ENCODE assay signal across 23 cellular contexts in genomic region chrX:152844256-152844655, GRCh38. TPM values are rescaled to one million over a fixed set of nuclear protein-coding genes. Genes with fewer than 3 reads are reported as not detected.
DNase-seq lines count a peak whose midpoint lies in the region; ATAC-seq, FAIRE-seq and TF ChIP-seq lines count a peak whose summit lies in the region.
"Had no signal": no experiment of that assay in that cellular context is flagged by ENCODE, and none has a peak within 500 bp of the region (broad histone marks: within the 10 kb centered on the region; RNA-seq: fewer than 3 reads in every experiment).

No MANE protein-coding gene starts in this region.

- H2AFZ ChIP-seq in K562 (ENCODE audit: low read depth, low read length) = no peak overlapping the region

- no TSS peak for BruUV-seq in K562 (replicated peaks; lab: Mats Ljungman, UMichigan)

- H3K4me1 ChIP-seq in right atrium auricular region (no peaks in the 10 kb centered on the region), K562 (replicated peaks in 1 of 2; ENCODE audit: control insufficient read depth in 2 of 2, insufficient read depth in 2 of 2, low read length in 2 of 2) (peaks cover 12 to 41% of the 10 kb centered on the region in 2 experiments), ascending aorta (no peaks in the 10 kb centered on the region)
- H3K4me1 ChIP-seq: A549 had no signal

- no peak overlapping the region for H3K4me3 ChIP-seq in right atrium auricular region
- no peak overlapping the region for H3K4me3 ChIP-seq in K562
- H3K4me3 ChIP-seq in ascending aorta = no peak overlapping the region
- H3K4me3 ChIP-seq: A549, BLaER1, GM12878 had no signal

- intact Hi-C loops in Right ventricle myocardium inferior (cut with DNase I) (no loop called here), K562 (cut with micrococcal nuclease) (no loop called here), left cardiac atrium (cut with DNase I) (no loop called here), ascending aorta (cut with DNase I) (no loop called here)

- POLR2A ChIA-PET in K562 (lab: Yijun Ruan, JAX) = no interaction called here
- POLR2A ChIA-PET in WTC11 (lab: Charles Lee) = no interaction called here

- DNase-seq in Right ventricle myocardium inferior (ENCODE audit: missing footprints) (no peak), right atrium auricular region (ENCODE audit: low spot score) (no peak), K562 (ENCODE audit: extremely low read depth in 1 of 4, low spot score in 3 of 4) (peak in 3 of 4 experiments; percentile 14 to 25 (median 14)), left cardiac atrium (no peak), left lobe of liver (ENCODE audit: low spot score) (no peak), ascending aorta (ENCODE audit: low spot score in 2 of 2) (no peak), WTC11 (ENCODE audit: low spot score) (no peak), NCI-H1436 treated with DMSO at 0.1 percent for 48 hours (lab: John Stamatoyannopoulos, UW) (no peak)
- DNase-seq: AML-193; Calu3; CD4-positive, alpha-beta memory T cell; DMS79 treated with DMSO at 0.1 percent for 48 hours; GOT3; H7; HFFc6 had no signal

- no peak overlapping the region for H3K27ac Mint-ChIP-seq in WTC11
- H3K27ac Mint-ChIP-seq: CD14-positive monocyte; CD4-positive, alpha-beta memory T cell; HFFc6 had no signal

- in situ Hi-C loops in K562 (cut with MboI) = no loop called here

- no peaks in the 10 kb centered on the region for H3K9me3 ChIP-seq in right atrium auricular region
- no peaks in the 10 kb centered on the region for H3K9me3 ChIP-seq in K562 (replicated peaks; ENCODE audit: control insufficient read depth, insufficient read depth, low read depth, low read length)
- no peaks in the 10 kb centered on the region for H3K9me3 ChIP-seq in ascending aorta
- H3K9me3 ChIP-seq: A549 had no signal

- no peaks in the 10 kb centered on the region for H3K9me3 Mint-ChIP-seq in WTC11
- H3K9me3 Mint-ChIP-seq: HFFc6 had no signal

- no peaks in the 10 kb centered on the region for H3K27me3 ChIP-seq in right atrium auricular region
- H3K27me3 ChIP-seq in K562 (ENCODE audit: control insufficient read depth in 2 of 2, insufficient read depth in 2 of 2, low read length in 2 of 2) = no peaks in the 10 kb centered on the region
- H3K27me3 ChIP-seq in ascending aorta = no peaks in the 10 kb centered on the region

- TF ChIP-seq RAD21 in K562 (CRISPR knock-in tag; conservative IDR thresholded peaks at IDR 0.05 in 1 of 2, IDR thresholded peaks at IDR 0.05 in 1 of 2) = no peak

- peak overlapping the region; percentile 60 for H3K4me2 ChIP-seq in K562 (ENCODE audit: insufficient read depth, low read length)
- H3K4me2 ChIP-seq: A549, BLaER1 had no signal

- no peak overlapping the region for H3K27ac ChIP-seq in right atrium auricular region
- peak overlapping the region; percentile 68; the same call in 1 of the 3 replicates for H3K27ac ChIP-seq in K562 (ENCODE audit: extremely low read depth, low read depth, low read length)
- H3K27ac ChIP-seq in ascending aorta = no peak overlapping the region
- H3K27ac ChIP-seq: 22Rv1, A549, BLaER1 had no signal

- H3K9me1 ChIP-seq in K562 (ENCODE audit: control insufficient read depth, insufficient read depth, low read length) = peaks cover 6% of the 10 kb centered on the region

- H3K79me2 ChIP-seq in K562 (ENCODE audit: control insufficient read depth, insufficient read depth, low read length) = peaks cover 57% of the 10 kb centered on the region

- H3K27me3 Mint-ChIP-seq in WTC11 (ENCODE audit: low read depth) = no peaks in the 10 kb centered on the region
- H3K27me3 Mint-ChIP-seq: CD4-positive, alpha-beta memory T cell had no signal

- no peak for TF ChIP-seq EP300 in K562 (IDR thresholded peaks at IDR 0.05; ENCODE audit: low read length)

- FAIRE-seq in K562 (lab: Jason Lieb, UNC) = no peak
- FAIRE-seq: GM12878, HTR-8/SVneo had no signal

- peaks cover 17% of the 10 kb centered on the region for H3K4me1 Mint-ChIP-seq in WTC11
- H3K4me1 Mint-ChIP-seq: CD14-positive monocyte had no signal

- peaks cover 3% of the 10 kb centered on the region; the same call in 1 of the 2 replicates for H3K36me3 Mint-ChIP-seq in WTC11

- H3K4me3 Mint-ChIP-seq in WTC11 = no peak overlapping the region
- H3K4me3 Mint-ChIP-seq: CD14-positive monocyte; CD4-positive, alpha-beta memory T cell; HFFc6 had no signal

- WGBS in K562 (ENCODE audit: insufficient coverage, low coverage, missing lambda C conversion rate) = 30% methylated on average over 2 of the region's 6 CpGs

- H3K36me3 ChIP-seq in right atrium auricular region = peaks cover 6% of the 10 kb centered on the region
- peaks cover 70% of the 10 kb centered on the region; the same call in 2 of the 3 replicates for H3K36me3 ChIP-seq in K562 (ENCODE audit: control insufficient read depth, insufficient read depth, low read length)
- peaks cover 0 to 12% of the 10 kb centered on the region in 2 donors for H3K36me3 ChIP-seq in ascending aorta

- TF ChIP-seq CTCF in right atrium auricular region (IDR thresholded peaks at IDR 0.05) = no peak
- no peak for TF ChIP-seq CTCF in K562 (IDR thresholded peaks at IDR 0.05 in 2 of 3, conservative IDR thresholded peaks at IDR 0.05 in 1 of 3; ENCODE audit: insufficient read depth in 2 of 3, low read depth in 1 of 3, low read length in 3 of 3)
- TF ChIP-seq CTCF in ascending aorta (IDR thresholded peaks at IDR 0.05) = no peak
- no peak for TF ChIP-seq CTCF in WTC11 (IDR thresholded peaks at IDR 0.05)

- TF ChIP-seq POLR2A in K562 (conservative IDR thresholded peaks at IDR 0.05) = no peak

- CTCF ChIA-PET in K562 (lab: Yijun Ruan, JAX; ENCODE audit: low intra/inter-chr PET ratio) (no interaction called here), WTC11 (lab: Charles Lee) (no interaction called here)

- ATAC-seq in Right ventricle myocardium inferior = peak; percentile 45
- ATAC-seq in K562 = peak; percentile 36
- ATAC-seq in left cardiac atrium = peak; percentile 16 to 45
- ATAC-seq in left lobe of liver = peak; percentile 60
- no peak for ATAC-seq in WTC11
- ATAC-seq: A549, GM12878, HCT116 had no signal

- H3K9ac ChIP-seq in K562 (ENCODE audit: insufficient read depth in 1 of 2, low read depth in 2 of 2, low read length in 2 of 2) = peak overlapping the region in 1 of 2 experiments; percentile 73; a peak in 2 of 4 replicates
- H3K9ac ChIP-seq: BLaER1 had no signal

- H4K20me1 ChIP-seq in K562 (replicated peaks; ENCODE audit: control insufficient read depth, insufficient read depth, low read length) = peaks cover 25% of the 10 kb centered on the region

RNA-seq across cellular contexts. Expression of gene NSDHL, which starts 13.4 kb away (rescaled TPM):
- 23.4 TPM for total RNA-seq in Right ventricle myocardium inferior
- 10 to 100 TPM; 14.1 to 28.1 TPM for total RNA-seq in right atrium auricular region
- total RNA-seq in K562 (2011; cell fraction: chromatin; rRNA removed; ENCODE audit: low replicate concordance) = 29.2 and 39.7 TPM in 2 replicates
- total RNA-seq in K562 (2011; cell fraction: nucleolus; rRNA removed) = 34.6 and 39.7 TPM in 2 replicates
- 29.8 and 34.7 TPM in 2 replicates for total RNA-seq in K562 (2011; cell fraction: nucleoplasm; rRNA removed)
- total RNA-seq in K562 (2014; rRNA removed) = 37.1 and 38.4 TPM in 2 replicates
- 26.9 and 30.5 TPM in 2 replicates for total RNA-seq in K562 (2014; rRNA removed; fragmentation: Illumina TruSeq; extraction: Trizol)
- total RNA-seq in K562 (2015; rRNA removed; fragmentation: Illumina TruSeq; extraction: Trizol) = 21.0 and 22.5 TPM in 2 replicates
- 37.1 and 40.3 TPM in 2 replicates for total RNA-seq in K562 (2021)
- 63.4 and 71.8 TPM in 2 replicates for polyA plus RNA-seq in K562 (2011; rRNA removed)
- 59.7 and 65.5 TPM in 2 replicates for polyA plus RNA-seq in K562 (2011; cell fraction: cytosol; rRNA removed)
- polyA plus RNA-seq in K562 (2011; cell fraction: nucleus; rRNA removed) = 29.7 and 34.0 TPM in 2 replicates
- 30.9 and 51.3 TPM in 2 replicates for polyA plus RNA-seq in K562 (2012)
- polyA plus RNA-seq in K562 (2014; fragmentation: Illumina TruSeq; extraction: Trizol) = 52.5 and 62.8 TPM in 2 replicates
- 10 to 100 TPM; 49.7 to 57.4 TPM for polyA plus RNA-seq in K562 (2014; fragmentation: Nextera tagmentation; extraction: Ambion mirVana)
- 40.8 and 41.1 TPM in 2 replicates for polyA plus RNA-seq in K562 (2014; rRNA removed)
- polyA minus RNA-seq in K562 (2011; rRNA and poly(A)+ RNA removed) = 34.0 and 39.9 TPM in 2 replicates
- 17.8 and 21.5 TPM in 2 replicates for polyA minus RNA-seq in K562 (2011; cell fraction: cytosol; rRNA and poly(A)+ RNA removed)
- 6.5 and 10.7 TPM in 2 replicates for polyA minus RNA-seq in K562 (2011; cell fraction: nucleus; rRNA and poly(A)+ RNA removed)
- 10 to 100 TPM; 21.4 to 27.0 TPM for total RNA-seq in left cardiac atrium
- 22.0 TPM for total RNA-seq in left lobe of liver
- 8.8 TPM for total RNA-seq in ascending aorta
- 22.5 to 26.1 TPM (median 25.9 TPM) in 3 replicates for total RNA-seq in WTC11 (2021)

RNA-seq across cellular contexts. Expression of gene CETN2, which starts 13.7 kb away (rescaled TPM):
- total RNA-seq in Right ventricle myocardium inferior (25.1 TPM), right atrium auricular region (10 to 100 TPM; 23.3 to 23.5 TPM), K562 (2014; rRNA removed) (15.7 and 16.7 TPM in 2 replicates), K562 (2014; rRNA removed; fragmentation: Illumina TruSeq; extraction: Trizol) (27.6 and 32.6 TPM in 2 replicates), K562 (2015; rRNA removed; fragmentation: Illumina TruSeq; extraction: Trizol) (26.9 and 28.8 TPM in 2 replicates), K562 (2021) (17.6 and 19.7 TPM in 2 replicates), left cardiac atrium (10 to 100 TPM; 20.3 to 24.5 TPM), left lobe of liver (12.2 TPM), ascending aorta (7.8 TPM), WTC11 (2021) (20.4 to 21.7 TPM (median 20.5 TPM) in 3 replicates)
- 3.0 and 4.3 TPM in 2 replicates for total RNA-seq in K562 (2011; cell fraction: chromatin; rRNA removed; ENCODE audit: low replicate concordance)
- 2.5 TPM in 2 replicates for total RNA-seq in K562 (2011; cell fraction: nucleolus; rRNA removed)
- total RNA-seq in K562 (2011; cell fraction: nucleoplasm; rRNA removed) = 4.5 and 5.6 TPM in 2 replicates
- polyA plus RNA-seq in K562 (2011; rRNA removed) (28.8 and 35.0 TPM in 2 replicates), K562 (2014; fragmentation: Illumina TruSeq; extraction: Trizol) (27.8 and 37.1 TPM in 2 replicates), K562 (2014; fragmentation: Nextera tagmentation; extraction: Ambion mirVana) (10 to 100 TPM; 24.7 to 36.0 TPM), K562 (2014; rRNA removed) (22.3 and 22.6 TPM in 2 replicates)
- 7.9 and 13.1 TPM in 2 replicates for polyA plus RNA-seq in K562 (2011; cell fraction: cytosol; rRNA removed)
- polyA plus RNA-seq in K562 (2011; cell fraction: nucleus; rRNA removed) = 6.0 and 10.3 TPM in 2 replicates
- 19.4 and 33.2 TPM in 2 replicates for polyA plus RNA-seq in K562 (2012)
- polyA minus RNA-seq in K562 (2011; rRNA and poly(A)+ RNA removed) = 15.2 and 15.8 TPM in 2 replicates
- polyA minus RNA-seq in K562 (2011; cell fraction: cytosol; rRNA and poly(A)+ RNA removed) = 2.5 and 4.4 TPM in 2 replicates
- 2.3 and 4.0 TPM in 2 replicates for polyA minus RNA-seq in K562 (2011; cell fraction: nucleus; rRNA and poly(A)+ RNA removed)

RNA-seq across cellular contexts. Expression of gene ZNF185, which starts 53.6 kb away (rescaled TPM):
- total RNA-seq in Right ventricle myocardium inferior (1.9 TPM), right atrium auricular region (1 to 10 TPM; 1.3 to 2.0 TPM), K562 (2014; rRNA removed) (0.18 and 0.24 TPM in 2 replicates), K562 (2014; rRNA removed; fragmentation: Illumina TruSeq; extraction: Trizol) (0.22 and 0.26 TPM in 2 replicates), K562 (2015; rRNA removed; fragmentation: Illumina TruSeq; extraction: Trizol) (0.19 and 0.22 TPM in 2 replicates), K562 (2021) (0.24 and 0.40 TPM in 2 replicates), left cardiac atrium (1 to 10 TPM; 1.7 to 3.2 TPM), left lobe of liver (0.96 TPM), ascending aorta (not detected), WTC11 (2021) (8.2 to 10.9 TPM (median 10.3 TPM) in 3 replicates)
- total RNA-seq in K562 (2011; cell fraction: chromatin; rRNA removed; ENCODE audit: low replicate concordance) = 0.37 and 0.53 TPM in 2 replicates
- total RNA-seq in K562 (2011; cell fraction: nucleolus; rRNA removed) = 0.26 and 0.33 TPM in 2 replicates
- total RNA-seq in K562 (2011; cell fraction: nucleoplasm; rRNA removed) = 0.44 and 0.46 TPM in 2 replicates
- polyA plus RNA-seq in K562 (2011; rRNA removed) (0.95 and 1.1 TPM in 2 replicates), K562 (2014; fragmentation: Illumina TruSeq; extraction: Trizol) (0.57 and 0.64 TPM in 2 replicates), K562 (2014; fragmentation: Nextera tagmentation; extraction: Ambion mirVana) (under 1 TPM; 0.08 to 0.18 TPM), K562 (2014; rRNA removed) (0.35 and 0.38 TPM in 2 replicates)
- 0.67 and 0.74 TPM in 2 replicates for polyA plus RNA-seq in K562 (2011; cell fraction: cytosol; rRNA removed)
- 0.76 and 0.95 TPM in 2 replicates for polyA plus RNA-seq in K562 (2011; cell fraction: nucleus; rRNA removed)
- polyA plus RNA-seq in K562 (2012) = 0.28 and 0.29 TPM in 2 replicates
- 0.35 and 0.66 TPM in 2 replicates for polyA minus RNA-seq in K562 (2011; rRNA and poly(A)+ RNA removed)
- polyA minus RNA-seq in K562 (2011; cell fraction: cytosol; rRNA and poly(A)+ RNA removed) = 0.29 TPM in 1 of 2 replicates, not detected in the other
- 0.13 and 0.22 TPM in 2 replicates for polyA minus RNA-seq in K562 (2011; cell fraction: nucleus; rRNA and poly(A)+ RNA removed)
- total RNA-seq: G401 had no signal

Comparison
In these comparisons a context has a peak if more than half of its experiments do, and no peak if none do; other contexts are left out.
1. DNase-seq: peak in K562 (3 of 4); none in Right ventricle myocardium inferior (single experiment), right atrium auricular region (single experiment), left cardiac atrium (single experiment), left lobe of liver (single experiment), ascending aorta (0 of 2), WTC11 (single experiment) and NCI-H1436 treated with DMSO at 0.1 percent for 48 hours (single experiment).